ENCODE assay signal across 1 cellular context in genomic region chr16:88004391-88004790, GRCh38.
TF ChIP-seq lines count a peak whose summit lies in the region.

No MANE protein-coding gene starts in this region.

TF ChIP-seq in WTC11, 78 proteins besides CTCF, POLR2A, EP300 and RAD21 (continued from another document):
- TF ChIP-seq AR (CRISPR knock-in tag; IDR thresholded peaks at IDR 0.05) (no peak), FOXP4 (CRISPR knock-in tag; IDR thresholded peaks at IDR 0.05) (no peak), CBFB (CRISPR knock-in tag; IDR thresholded peaks at IDR 0.05; ENCODE audit: low read depth) (no peak), GTF2I (CRISPR knock-in tag; conservative IDR thresholded peaks at IDR 0.05) (no peak), ATF2 (CRISPR knock-in tag; IDR thresholded peaks at IDR 0.05; ENCODE audit: borderline replicate concordance, low read depth) (no peak)
